ENCODE assay signal across 19 cellular contexts in the genomic region with DNA sequence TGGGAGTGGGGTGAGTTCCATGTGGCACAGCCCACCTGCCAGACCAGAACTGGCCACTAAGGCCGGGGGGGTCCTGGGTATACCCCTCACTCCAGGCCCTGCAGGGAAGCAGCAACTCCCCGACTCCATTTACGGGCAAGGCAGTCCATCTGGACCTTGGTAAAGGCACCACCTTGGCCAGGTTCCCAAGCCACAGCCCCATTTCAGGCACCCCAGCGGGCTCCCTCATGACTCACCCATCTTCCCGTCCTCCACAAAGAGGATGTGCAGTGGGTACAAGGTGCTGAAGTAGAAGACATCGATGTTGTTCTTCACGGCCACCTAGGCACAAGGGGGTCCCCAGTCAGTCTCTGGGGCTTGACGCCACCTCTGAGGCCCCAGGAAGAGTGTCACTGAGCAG. TPM values are rescaled to one million over a fixed set of nuclear protein-coding genes. Genes with fewer than 3 reads are reported as not detected.
DNase-seq lines count a peak whose midpoint lies in the region; ATAC-seq and TF ChIP-seq lines count a peak whose summit lies in the region.
"Had no signal": no experiment of that assay in that cellular context is flagged by ENCODE, and none has a peak within 500 bp of the region (broad histone marks: within the 10 kb centered on the region; RNA-seq: fewer than 3 reads in every experiment).

No MANE protein-coding gene starts in this region.

- ATAC-seq in GM21447 (IDR thresholded peaks at IDR 0.05; ENCODE audit: unreplicated experiment) (no peak), HG02759 (IDR thresholded peaks at IDR 0.05; ENCODE audit: unreplicated experiment) (no peak)
- ATAC-seq: stimulated activated naive CD8-positive, alpha-beta T cell treated with anti-CD3 and anti-CD28 coated beads, Interleukin-15, Interleukin-2, amounts not matched to agents 100 U/mL and 50 U/mL, for 24 hours had no signal

- H3K4me2 ChIP-seq in neuronal stem cell (ENCODE audit: insufficient read depth, low read length, poor library complexity, severe bottlenecking) = no peak overlapping the region
- H3K4me2 ChIP-seq: PC-9 had no signal

- H3K9me3 ChIP-seq in HUES6 (ENCODE audit: control insufficient read depth, insufficient read depth, low read depth, low read length) (no peaks in the 10 kb centered on the region), neuronal stem cell (replicated peaks in 1 of 2; ENCODE audit: control insufficient read depth in 2 of 2, insufficient read depth in 1 of 2, low read depth in 1 of 2, low read length in 2 of 2) (no peaks in the 10 kb centered on the region), esophagus muscularis mucosa (no peaks in the 10 kb centered on the region)
- H3K9me3 ChIP-seq: breast epithelium, Caco-2 had no signal

- H3K23ac ChIP-seq in neuronal stem cell (ENCODE audit: low read depth, low read length, poor library complexity) = peak overlapping the region; percentile 80

- peak overlapping the region; percentile 37 for H2BK15ac ChIP-seq in neuronal stem cell (ENCODE audit: low read length)

- H4K91ac ChIP-seq in neuronal stem cell (ENCODE audit: low read depth, low read length, poor library complexity) = no peak overlapping the region

- no peaks in the 10 kb centered on the region for H3K27me3 ChIP-seq in HUES6 (ENCODE audit: control insufficient read depth, insufficient read depth, low read length)
- no peaks in the 10 kb centered on the region for H3K27me3 ChIP-seq in neuronal stem cell (ENCODE audit: control insufficient read depth in 3 of 3, insufficient read depth in 3 of 3, low read depth in 1 of 3, low read length in 3 of 3)
- no peaks in the 10 kb centered on the region for H3K27me3 ChIP-seq in esophagus muscularis mucosa
- H3K27me3 ChIP-seq: breast epithelium had no signal

- no peak for TF ChIP-seq POLR2A in esophagus muscularis mucosa (IDR thresholded peaks at IDR 0.05; ENCODE audit: low read depth)

- TF ChIP-seq EP300 in esophagus muscularis mucosa (IDR thresholded peaks at IDR 0.05) = no peak

- no peak overlapping the region for H2AFZ ChIP-seq in neuronal stem cell (ENCODE audit: low read length)
- H2AFZ ChIP-seq: PC-9 had no signal

- H3K9ac ChIP-seq in HUES6 (ENCODE audit: low read length) (no peak overlapping the region), neuronal stem cell (ENCODE audit: low read depth, low read length, poor library complexity) (peak overlapping the region; percentile 70)

- H3K4me1 ChIP-seq in HUES6 (ENCODE audit: control insufficient read depth, insufficient read depth, low read length) (peaks cover 10% of the 10 kb centered on the region), neuronal stem cell (ENCODE audit: control insufficient read depth in 2 of 2, insufficient read depth in 1 of 2, low read depth in 1 of 2, low read length in 2 of 2) (peaks cover 4 to 7% of the 10 kb centered on the region in 2 donors), esophagus muscularis mucosa (peaks cover 4 to 17% (median 10%) of the 10 kb centered on the region in 4 donors)
- H3K4me1 ChIP-seq: Caco-2 had no signal

- no CpG with 5 or more reads among the region's 8 CpGs for WGBS in neuronal stem cell (ENCODE audit: extremely low coverage in 2 of 2, insufficient read length in 2 of 2, insufficient replicate concordance in 1 of 2), 2 donors
- 96% methylated on average over 4 of the region's 8 CpGs for WGBS in esophagus muscularis mucosa

- H2BK5ac ChIP-seq in neuronal stem cell (ENCODE audit: low read length) = no peak overlapping the region

- peaks cover 79% of the 10 kb centered on the region for H3K36me3 ChIP-seq in HUES6 (ENCODE audit: control insufficient read depth, insufficient read depth, low read length)
- peaks cover 14 to 78% of the 10 kb centered on the region in 2 donors for H3K36me3 ChIP-seq in neuronal stem cell (replicated peaks in 1 of 2; ENCODE audit: control insufficient read depth in 2 of 2, insufficient read depth in 2 of 2, low read length in 2 of 2)
- H3K36me3 ChIP-seq in esophagus muscularis mucosa = peaks cover 34 to 100% (median 97%) of the 10 kb centered on the region in 4 donors
- H3K36me3 ChIP-seq: breast epithelium had no signal

- intact Hi-C loops in esophagus muscularis mucosa (cut with DNase I) = no loop called here

- H3K14ac ChIP-seq in neuronal stem cell (ENCODE audit: low read length) = peak overlapping the region; percentile 89

- peak overlapping the region; percentile 80 for H3K18ac ChIP-seq in neuronal stem cell (ENCODE audit: low read length)

- H3K4ac ChIP-seq in neuronal stem cell (ENCODE audit: low read length) = peak overlapping the region; percentile 0

- H4K8ac ChIP-seq in neuronal stem cell (ENCODE audit: low read depth, low read length) = no peak overlapping the region

- H2BK12ac ChIP-seq in neuronal stem cell (ENCODE audit: low read length) = peak overlapping the region; percentile 41

- DNase-seq in DMS 273 (lab: John Stamatoyannopoulos, UW; ENCODE audit: unreplicated experiment) = peak; percentile 59
- DNase-seq in choroid plexus epithelial cell (ENCODE audit: low read depth) = peak; percentile 56
- DNase-seq in neuronal stem cell (ENCODE audit: low spot score) = no peak
- no peak for DNase-seq in hepatic stellate cell (ENCODE audit: low spot score)
- DNase-seq in esophagus muscularis mucosa (ENCODE audit: extremely low spot score) = no peak
- DNase-seq: activated CD4-positive, alpha-beta T cell treated with anti-CD3 and anti-CD28 coated beads for 1 hour; activated effector memory CD4-positive, alpha-beta T cell treated with anti-CD3 and anti-CD28 coated beads, Interleukin-2, amount 50 U/mL, for 16 hours; Caco-2; cortex of kidney; KBM-7; NCI-H1436 treated with DMSO at 0.1 percent for 48 hours; PC-9; stimulated activated CD4-positive, alpha-beta T cell treated with anti-CD3 and anti-CD28 coated beads, Interleukin-4, amount 100 ng/mL, for 1 hour; stimulated activated naive CD8-positive, alpha-beta T cell treated with anti-CD3 and anti-CD28 coated beads, Interleukin-15, Interleukin-2, amounts not matched to agents 100 U/mL and 50 U/mL, for 24 hours had no signal

- no peak for TF ChIP-seq CTCF in choroid plexus epithelial cell (conservative IDR thresholded peaks at IDR 0.05; ENCODE audit: low read depth, low read length)
- TF ChIP-seq CTCF in esophagus muscularis mucosa (IDR thresholded peaks at IDR 0.05) = no peak

- H3K79me1 ChIP-seq in neuronal stem cell (ENCODE audit: low read depth, low read length) = no peaks in the 10 kb centered on the region

- no peak overlapping the region for H3K4me3 ChIP-seq in HUES6 (ENCODE audit: low read depth, low read length)
- no peak overlapping the region for H3K4me3 ChIP-seq in choroid plexus epithelial cell (ENCODE audit: low read depth, low read length)
- no peak overlapping the region for H3K4me3 ChIP-seq in neuronal stem cell (ENCODE audit: low read length in 2 of 2)
- H3K4me3 ChIP-seq in esophagus muscularis mucosa = no peak overlapping the region
- H3K4me3 ChIP-seq: breast epithelium, PC-9 had no signal

- H3K27ac ChIP-seq in HUES6 (ENCODE audit: low read depth, low read length) = peak overlapping the region; percentile 58
- no peak overlapping the region for H3K27ac ChIP-seq in neuronal stem cell (replicated peaks; ENCODE audit: low read length)
- no peak overlapping the region for H3K27ac ChIP-seq in esophagus muscularis mucosa (replicated peaks in 1 of 4)
- H3K27ac ChIP-seq: PC-9 had no signal

- peak overlapping the region; percentile 21 for H2AK5ac ChIP-seq in neuronal stem cell (ENCODE audit: low read depth, low read length)

- H2BK120ac ChIP-seq in neuronal stem cell (ENCODE audit: low read depth, low read length) = no peak overlapping the region

RNA-seq across cellular contexts. Expression of a gene that starts 15.7 kb away (rescaled TPM):
- polyA plus RNA-seq in neuronal stem cell (2013, experiment 1 of 2) = 0.56 TPM
- polyA plus RNA-seq in neuronal stem cell (2013, experiment 2 of 2) = 0.53 TPM
- total RNA-seq in esophagus muscularis mucosa = 1 to 10 TPM in 1 of 4 donors, under 1 TPM in 2, not detected in 1; 0.50 to 1.6 (median 0.84) TPM
- total RNA-seq: fibroblast of lung, PC-9 had no signal
- polyA plus RNA-seq: fibroblast of lung had no signal

RNA-seq across cellular contexts. Expression of a gene that starts 24.8 kb away (rescaled TPM):
- polyA plus RNA-seq in neuronal stem cell (2013, experiment 1 of 2) = 7.7 TPM
- 7.4 TPM for polyA plus RNA-seq in neuronal stem cell (2013, experiment 2 of 2)
- 10 to 100 TPM; 25.8 to 63.9 (median 38.8) TPM for total RNA-seq in esophagus muscularis mucosa

RNA-seq across cellular contexts. Expression of a gene that starts 57.2 kb away (rescaled TPM):
- 25.9 TPM for polyA plus RNA-seq in neuronal stem cell (2013, experiment 1 of 2)
- polyA plus RNA-seq in neuronal stem cell (2013, experiment 2 of 2) = 25.4 TPM
- total RNA-seq in esophagus muscularis mucosa = 10 to 100 TPM; 55.6 to 72.2 (median 57.4) TPM

Comparison
In these comparisons a context has a peak if more than half of its experiments do, and no peak if none do; other contexts are left out.
1. DNase-seq: peak in DMS 273 (single experiment) and choroid plexus epithelial cell (single experiment); none in neuronal stem cell (single experiment), hepatic stellate cell (single experiment) and esophagus muscularis mucosa (single experiment).